In genomic region chr6:14732845-14733757, GRCh38 we compare ENCODE assay signal across 9 cellular contexts.
DNase-seq lines count a peak whose midpoint lies in the region; TF ChIP-seq lines count a peak whose summit lies in the region.
"Had no signal": no experiment of that assay in that cellular context is flagged by ENCODE, and none has a peak within 500 bp of the region (broad histone marks: within the 10 kb centered on the region; RNA-seq: fewer than 3 reads in every experiment).

No MANE protein-coding gene starts in this region.

- H3K27me3 ChIP-seq in suprapubic skin = no peaks in the 10 kb centered on the region
- H3K27me3 ChIP-seq: upper lobe of left lung had no signal

- H3K36me3 ChIP-seq in suprapubic skin = no peaks in the 10 kb centered on the region
- H3K36me3 ChIP-seq: upper lobe of left lung had no signal

- peak overlapping the region; percentile 61 for H3K4me3 Mint-ChIP-seq in Calu3 (ENCODE audit: low read depth, unreplicated experiment)

- CTCF ChIA-PET in Calu3 (lab: Charles Lee) (no interaction called here), RWPE1 (lab: Yijun Ruan, JAX) (no interaction called here), GM10248 (lab: Yijun Ruan, JAX) (no interaction called here)

- H3K9me3 Mint-ChIP-seq in Calu3 (ENCODE audit: low read depth, unreplicated experiment) = no peaks in the 10 kb centered on the region

- no peaks in the 10 kb centered on the region for H3K9me3 ChIP-seq in suprapubic skin
- H3K9me3 ChIP-seq: upper lobe of left lung had no signal

- DNase-seq in Calu3 = no peak
- DNase-seq in RWPE1 (ENCODE audit: low spot score) = peak; percentile 94
- peak; percentile 70 for DNase-seq in astrocyte of the spinal cord (ENCODE audit: low read depth, low spot score)
- peak; percentile 79 for DNase-seq in putamen (ENCODE audit: low spot score)
- no peak for DNase-seq in NCI-H748 treated with DMSO at 0.1 percent for 48 hours (lab: John Stamatoyannopoulos, UW)
- DNase-seq in globus pallidus (ENCODE audit: low spot score) = no peak
- no peak for DNase-seq in GM10248 (ENCODE audit: extremely low spot score)
- no peak for DNase-seq in suprapubic skin (ENCODE audit: low spot score in 2 of 2)
- DNase-seq: upper lobe of left lung had no signal

- TSS peak; percentile 68 for BruUV-seq in Calu3 (replicated peaks; lab: Mats Ljungman, UMichigan)

- H3K27ac Mint-ChIP-seq in Calu3 (ENCODE audit: unreplicated experiment) = peak overlapping the region; percentile 98

- H3K4me1 Mint-ChIP-seq in Calu3 (ENCODE audit: low read depth, unreplicated experiment) = peaks cover 32% of the 10 kb centered on the region

- POLR2A ChIA-PET in RWPE1 (lab: Yijun Ruan, JAX; ENCODE audit: low non-redundant PET) = no interaction called here
- POLR2A ChIA-PET in GM10248 (lab: Yijun Ruan, JAX) = no interaction called here

- TF ChIP-seq CTCF in Calu3 (IDR thresholded peaks at IDR 0.05; ENCODE audit: unreplicated experiment) = no peak
- no peak for TF ChIP-seq CTCF in RWPE1 (conservative IDR thresholded peaks at IDR 0.05; ENCODE audit: low read depth)
- TF ChIP-seq CTCF in astrocyte of the spinal cord (IDR thresholded peaks at IDR 0.05; ENCODE audit: low read depth, low read length) = no peak
- TF ChIP-seq CTCF in GM10248 (IDR thresholded peaks at IDR 0.05; ENCODE audit: control extremely low read depth, extremely low read depth, low read depth, missing control alignments) = no peak
- no peak for TF ChIP-seq CTCF in suprapubic skin (IDR thresholded peaks at IDR 0.05)

- intact Hi-C loops in Calu3 (cut with micrococcal nuclease; ENCODE audit: unreplicated experiment) = no loop called here

- no peak for TF ChIP-seq POLR2A in suprapubic skin (IDR thresholded peaks at IDR 0.05)

- peaks cover 18% of the 10 kb centered on the region for H3K4me1 ChIP-seq in suprapubic skin

- H3K27me3 Mint-ChIP-seq in Calu3 (ENCODE audit: unreplicated experiment) = no peaks in the 10 kb centered on the region

- in situ Hi-C loops in astrocyte of the spinal cord (cut with HindIII; ENCODE audit: low sequenced_read_pairs) = no loop called here

- H3K27ac ChIP-seq in RWPE1 (peak overlapping the region; percentile 92), suprapubic skin (no peak overlapping the region)

- H3K4me3 ChIP-seq in astrocyte of the spinal cord (ENCODE audit: low read depth, low read length) (no peak overlapping the region), suprapubic skin (no peak overlapping the region)
- H3K4me3 ChIP-seq: upper lobe of left lung had no signal

- 83% methylated on average over 17 of the region's 17 CpGs for WGBS in suprapubic skin

- TF ChIP-seq EP300 in suprapubic skin (IDR thresholded peaks at IDR 0.05) = no peak

- H3K36me3 Mint-ChIP-seq in Calu3 (ENCODE audit: insufficient read depth, unreplicated experiment) = peaks cover 12% of the 10 kb centered on the region

Comparison
In these comparisons a context has a peak if more than half of its experiments do, and no peak if none do; other contexts are left out.
1. DNase-seq: peak in RWPE1 (single experiment), astrocyte of the spinal cord (single experiment) and putamen (single experiment); none in Calu3 (single experiment), NCI-H748 treated with DMSO at 0.1 percent for 48 hours (single experiment), globus pallidus (single experiment), GM10248 (single experiment) and suprapubic skin (0 of 2).